In genomic region chr2:142591408-142591807, GRCh38 we compare ENCODE assay signal across 21 cellular contexts.
DNase-seq lines count a peak whose midpoint lies in the region; ATAC-seq and TF ChIP-seq lines count a peak whose summit lies in the region.
"Had no signal": no experiment of that assay in that cellular context is flagged by ENCODE, and none has a peak within 500 bp of the region (broad histone marks: within the 10 kb centered on the region; RNA-seq: fewer than 3 reads in every experiment).

No MANE protein-coding gene starts in this region.

- H3K4me3 ChIP-seq in neural cell (ENCODE audit: low read length) (no peak overlapping the region), trophoblast cell (ENCODE audit: low read depth, low read length) (no peak overlapping the region), uterus (no peak overlapping the region)
- H3K4me3 ChIP-seq: A549; BLaER1 treated with 17β-estradiol and CSF1 and Interleukin-3, amounts not matched to agents 10 nM and 100 nM; GM12878 had no signal

- no peak for ATAC-seq in activated CD8-positive, alpha-beta T cell treated with anti-CD3 and anti-CD28 coated beads for 36 hours
- ATAC-seq: A549; CD8-positive, alpha-beta T cell; GM12878 had no signal

- H3K9me2 ChIP-seq in neural cell (ENCODE audit: insufficient read depth, low read length), result no peaks in the 10 kb centered on the region

- no peak for TF ChIP-seq POLR2A in uterus (IDR thresholded peaks at IDR 0.05)

- H4K20me1 ChIP-seq in neural cell (ENCODE audit: insufficient read depth), result no peaks in the 10 kb centered on the region
- H4K20me1 ChIP-seq: BLaER1 treated with 17β-estradiol and CSF1 and Interleukin-3, amounts not matched to agents 10 nM and 100 nM had no signal

- H4K8ac ChIP-seq in trophoblast cell (ENCODE audit: low read depth, low read length), result no peak overlapping the region

- H3K4me1 Mint-ChIP-seq in chondrocyte (ENCODE audit: low read depth), result peaks cover 31% of the 10 kb centered on the region
- H3K4me1 Mint-ChIP-seq in activated CD8-positive, alpha-beta T cell treated with anti-CD3 and anti-CD28 coated beads for 36 hours (ENCODE audit: low read depth), result no peaks in the 10 kb centered on the region

- peak overlapping the region; percentile 83 for H4K91ac ChIP-seq in trophoblast cell (ENCODE audit: low read depth, low read length)

- TF ChIP-seq EP300 in neural cell (conservative IDR thresholded peaks at IDR 0.05; ENCODE audit: poor library complexity, severe bottlenecking), result peak; percentile 43

- H3K27me3 ChIP-seq in neural cell (ENCODE audit: insufficient read depth, low read depth, low read length), result no peaks in the 10 kb centered on the region
- no peaks in the 10 kb centered on the region for H3K27me3 ChIP-seq in trophoblast cell (ENCODE audit: insufficient read depth, low read length)
- H3K27me3 ChIP-seq in uterus, result no peaks in the 10 kb centered on the region
- H3K27me3 ChIP-seq: BLaER1 treated with 17β-estradiol and CSF1 and Interleukin-3, amounts not matched to agents 10 nM and 100 nM had no signal

- no peak for TF ChIP-seq RAD21 in neural cell (conservative IDR thresholded peaks at IDR 0.05)

- H3K23ac ChIP-seq in trophoblast cell (ENCODE audit: low read length), result no peak overlapping the region

- H2AK5ac ChIP-seq in trophoblast cell (ENCODE audit: low read length), result no peak overlapping the region

- H3K4me3 Mint-ChIP-seq in chondrocyte (ENCODE audit: unreplicated experiment), result no peak overlapping the region
- H3K4me3 Mint-ChIP-seq in activated CD8-positive, alpha-beta T cell treated with anti-CD3 and anti-CD28 coated beads for 36 hours, result no peak overlapping the region
- H3K4me3 Mint-ChIP-seq: B cell; CD4-positive, alpha-beta T cell; CD8-positive, alpha-beta T cell had no signal

- H3K9me3 ChIP-seq in neural cell (ENCODE audit: low read length), result no peaks in the 10 kb centered on the region
- H3K9me3 ChIP-seq in trophoblast cell (ENCODE audit: insufficient read depth, low read depth, low read length), result no peaks in the 10 kb centered on the region
- H3K9me3 ChIP-seq in uterus, result no peaks in the 10 kb centered on the region
- H3K9me3 ChIP-seq: A549; BLaER1 treated with 17β-estradiol and CSF1 and Interleukin-3, amounts not matched to agents 10 nM and 100 nM; Caco-2 had no signal

- no peak for TF ChIP-seq CTCF in chondrocyte (IDR thresholded peaks at IDR 0.05)
- no peak for TF ChIP-seq CTCF in neural cell (IDR thresholded peaks at IDR 0.05; ENCODE audit: poor library complexity, severe bottlenecking)
- TF ChIP-seq CTCF in activated CD8-positive, alpha-beta T cell treated with anti-CD3 and anti-CD28 coated beads for 36 hours (IDR thresholded peaks at IDR 0.05), result no peak
- no peak for TF ChIP-seq CTCF in uterus (IDR thresholded peaks at IDR 0.05)

- peak; percentile 52 for DNase-seq in EH (ENCODE audit: low read depth)
- no peak for DNase-seq in chondrocyte (ENCODE audit: low spot score)
- DNase-seq in trophoblast cell, result no peak
- DNase-seq in activated CD8-positive, alpha-beta T cell treated with anti-CD3 and anti-CD28 coated beads for 36 hours, result no peak
- DNase-seq in uterus, result no peak
- DNase-seq in stimulated activated CD4-positive, alpha-beta T cell treated with anti-CD3 and anti-CD28 coated beads, Interleukin-15, amount 100 ng/mL, for 24 hours, result no peak
- DNase-seq: AML-193; Caco-2; Calu3; CD4-positive, alpha-beta T cell; CD8-positive, alpha-beta T cell; DMS79 treated with DMSO at 0.1 percent for 48 hours; EL; GDM1 had no signal

- H3K9me3 Mint-ChIP-seq in chondrocyte (ENCODE audit: low read depth), result peaks cover 2% of the 10 kb centered on the region
- no peaks in the 10 kb centered on the region for H3K9me3 Mint-ChIP-seq in activated CD8-positive, alpha-beta T cell treated with anti-CD3 and anti-CD28 coated beads for 36 hours
- H3K9me3 Mint-ChIP-seq: CD8-positive, alpha-beta T cell had no signal

- H2BK12ac ChIP-seq in trophoblast cell (ENCODE audit: low read length), result peak overlapping the region; percentile 94

- peak overlapping the region; percentile 98 for H2BK5ac ChIP-seq in trophoblast cell (ENCODE audit: low read depth, low read length, poor library complexity)

- H3K27ac ChIP-seq in neural cell (ENCODE audit: low read length) (no peak overlapping the region), trophoblast cell (ENCODE audit: low read depth, low read length) (peak overlapping the region; percentile 96), uterus (no peak overlapping the region)
- H3K27ac ChIP-seq: 22Rv1; A549; BLaER1 treated with 17β-estradiol and CSF1 and Interleukin-3, amounts not matched to agents 10 nM and 100 nM; C4-2B had no signal

- POLR2A ChIA-PET in activated CD8-positive, alpha-beta T cell treated with anti-CD3 and anti-CD28 coated beads for 36 hours (lab: Charles Lee), result no interaction called here

- H3K14ac ChIP-seq in trophoblast cell (ENCODE audit: low read length), result no peak overlapping the region

- H3K4me1 ChIP-seq in trophoblast cell (ENCODE audit: control insufficient read depth in 1 of 2, insufficient read depth in 2 of 2, low read length in 2 of 2) (peaks cover 2 to 3% of the 10 kb centered on the region in 2 experiments), uterus (no peaks in the 10 kb centered on the region)

- H3K36me3 Mint-ChIP-seq in chondrocyte (ENCODE audit: low read depth), result no peaks in the 10 kb centered on the region
- no peaks in the 10 kb centered on the region for H3K36me3 Mint-ChIP-seq in activated CD8-positive, alpha-beta T cell treated with anti-CD3 and anti-CD28 coated beads for 36 hours (ENCODE audit: low read depth)
- H3K36me3 Mint-ChIP-seq: CD8-positive, alpha-beta T cell had no signal

- H3K4ac ChIP-seq in trophoblast cell (ENCODE audit: low read depth, low read length), result no peak overlapping the region

- no peaks in the 10 kb centered on the region for H3F3A ChIP-seq in neural cell (ENCODE audit: insufficient read depth, low read length, poor library complexity, severe bottlenecking)

- H3K27ac Mint-ChIP-seq in chondrocyte (ENCODE audit: unreplicated experiment), result peak overlapping the region; percentile 4
- no peak overlapping the region for H3K27ac Mint-ChIP-seq in activated CD8-positive, alpha-beta T cell treated with anti-CD3 and anti-CD28 coated beads for 36 hours
- H3K27ac Mint-ChIP-seq: B cell; CD4-positive, alpha-beta T cell; CD8-positive, alpha-beta T cell had no signal

- CTCF ChIA-PET in activated CD8-positive, alpha-beta T cell treated with anti-CD3 and anti-CD28 coated beads for 36 hours (lab: Charles Lee), result no interaction called here

- no peaks in the 10 kb centered on the region for H3K27me3 Mint-ChIP-seq in chondrocyte (ENCODE audit: low read depth)
- H3K27me3 Mint-ChIP-seq in activated CD8-positive, alpha-beta T cell treated with anti-CD3 and anti-CD28 coated beads for 36 hours, result no peaks in the 10 kb centered on the region
- H3K27me3 Mint-ChIP-seq: CD4-positive, alpha-beta T cell had no signal

- H3K18ac ChIP-seq in trophoblast cell (ENCODE audit: low read length), result no peak overlapping the region

- H2BK120ac ChIP-seq in trophoblast cell (ENCODE audit: insufficient read depth, low read length, poor library complexity), result peak overlapping the region; percentile 88

- intact Hi-C loops in activated CD8-positive, alpha-beta T cell treated with anti-CD3 and anti-CD28 coated beads for 36 hours (cut with micrococcal nuclease), result no loop called here
- intact Hi-C loops in uterus (cut with DNase I; ENCODE audit: low total_unique reads), result no loop called here

- H3K9ac ChIP-seq in neural cell (ENCODE audit: low read length), result no peak overlapping the region
- no peak overlapping the region for H3K9ac ChIP-seq in trophoblast cell (ENCODE audit: low read length)
- H3K9ac ChIP-seq: BLaER1 treated with 17β-estradiol and CSF1 and Interleukin-3, amounts not matched to agents 10 nM and 100 nM had no signal

- H3K36me3 ChIP-seq in neural cell (ENCODE audit: insufficient read depth, low read length) (no peaks in the 10 kb centered on the region), trophoblast cell (ENCODE audit: control insufficient read depth in 1 of 2, insufficient read depth in 2 of 2, low read length in 2 of 2) (no peaks in the 10 kb centered on the region), uterus (no peaks in the 10 kb centered on the region)
- H3K36me3 ChIP-seq: BLaER1 treated with 17β-estradiol and CSF1 and Interleukin-3, amounts not matched to agents 10 nM and 100 nM had no signal

- H2AFZ ChIP-seq in neural cell (ENCODE audit: low read depth, low read length), result no peak overlapping the region
- H2AFZ ChIP-seq in trophoblast cell (ENCODE audit: insufficient read depth, low read length, poor library complexity), result no peak overlapping the region

- no CpG with 5 or more reads among the region's 2 CpGs for WGBS in trophoblast cell (ENCODE audit: extremely low coverage, insufficient coverage, insufficient read length)

- H3K4me2 ChIP-seq in neural cell (ENCODE audit: low read length), result no peak overlapping the region
- H3K4me2 ChIP-seq in trophoblast cell (ENCODE audit: low read length), result no peak overlapping the region
- H3K4me2 ChIP-seq: A549; BLaER1 treated with 17β-estradiol and CSF1 and Interleukin-3, amounts not matched to agents 10 nM and 100 nM had no signal

- H3K79me1 ChIP-seq in trophoblast cell (ENCODE audit: low read length), result peaks cover 11% of the 10 kb centered on the region

- no peak overlapping the region for H4K12ac ChIP-seq in trophoblast cell (ENCODE audit: low read depth, low read length)

- H3K79me2 ChIP-seq in neural cell (replicated peaks; ENCODE audit: insufficient read depth, low read length) (no peaks in the 10 kb centered on the region), trophoblast cell (ENCODE audit: control insufficient read depth, insufficient read depth, low read length, poor library complexity) (peaks cover 2% of the 10 kb centered on the region)

TF ChIP-seq in neural cell, 6 proteins besides CTCF, POLR2A, EP300 and RAD21 (continues in another document):
- no peak for TF ChIP-seq EZH2 (IDR thresholded peaks at IDR 0.05; ENCODE audit: borderline replicate concordance, insufficient read depth, low read length, poor library complexity, severe bottlenecking)
- no peak for TF ChIP-seq MXI1 (conservative IDR thresholded peaks at IDR 0.05; ENCODE audit: poor library complexity, severe bottlenecking)
